Comparison of ENCODE assay signal across 8 cellular contexts in genomic region chr18:22282311-22283235, GRCh38.
DNase-seq lines count a peak whose midpoint lies in the region; ATAC-seq, FAIRE-seq and TF ChIP-seq lines count a peak whose summit lies in the region.

No MANE protein-coding gene starts in this region.

- TF ChIP-seq CTCF in colonic mucosa (IDR thresholded peaks at IDR 0.05) (no peak), osteocyte (IDR thresholded peaks at IDR 0.05) (no peak), kidney (IDR thresholded peaks at IDR 0.05; ENCODE audit: borderline replicate concordance, extremely low read depth, insufficient read depth) (no peak)

- DNase-seq in ELF-1 (ENCODE audit: low read depth, low spot score), result peak; percentile 28
- DNase-seq in NOMO-1 treated with dmso at 0.1 percent for 144 hours (lab: John Stamatoyannopoulos, UW; ENCODE audit: unreplicated experiment), result peak; percentile 54
- no peak for DNase-seq in colonic mucosa
- no peak for DNase-seq in osteocyte (ENCODE audit: extremely low spot score, unreplicated experiment)
- no peak for DNase-seq in hippocampal formation (lab: John Stamatoyannopoulos, UW)
- DNase-seq in kidney, result no peak

- no peaks in the 10 kb centered on the region for H3K27me3 ChIP-seq in colonic mucosa

- peak overlapping the region; percentile 66 for H3K27ac ChIP-seq in colonic mucosa
- H3K27ac ChIP-seq in kidney (ENCODE audit: low read depth in 2 of 2, low read length in 2 of 2), result no peak overlapping the region

- FAIRE-seq in kidney (lab: Jason Lieb, UNC), result no peak

- intact Hi-C loops in colonic mucosa (cut with DNase I), result loop anchor here (10.0 kb wide), 1 partner anchor 282 kb away; no protein-coding TSS in a partner anchor
- intact Hi-C loops in kidney (cut with DNase I), result no loop called here

- H3K4me1 ChIP-seq in colonic mucosa (peaks cover 8% of the 10 kb centered on the region), kidney (ENCODE audit: control insufficient read depth in 1 of 2, insufficient read depth in 1 of 2, low read depth in 1 of 2, low read length in 2 of 2) (no peaks in the 10 kb centered on the region)

- H3K4me3 ChIP-seq in colonic mucosa, result no peak overlapping the region
- H3K4me3 ChIP-seq in kidney (ENCODE audit: low read length in 2 of 2), result no peak overlapping the region

- ATAC-seq in HG03439 (IDR thresholded peaks at IDR 0.05; ENCODE audit: unreplicated experiment), result no peak
- ATAC-seq in GM18858 (IDR thresholded peaks at IDR 0.05; ENCODE audit: unreplicated experiment), result no peak

- H3K27ac Mint-ChIP-seq in osteocyte (ENCODE audit: unreplicated experiment), result peak overlapping the region; percentile 62

- no peak overlapping the region for H3K4me3 Mint-ChIP-seq in osteocyte (ENCODE audit: unreplicated experiment)

- H3K36me3 Mint-ChIP-seq in osteocyte (ENCODE audit: unreplicated experiment), result no peaks in the 10 kb centered on the region

- H3K36me3 ChIP-seq in colonic mucosa, result no peaks in the 10 kb centered on the region
- H3K36me3 ChIP-seq in kidney (ENCODE audit: control insufficient read depth in 1 of 2, insufficient read depth in 2 of 2, low read length in 2 of 2), result no peaks in the 10 kb centered on the region

- H3K9ac ChIP-seq in colonic mucosa (ENCODE audit: low read depth in 2 of 2, low read length in 2 of 2) (peak overlapping the region in 1 of 2 donors; percentile 55), kidney (ENCODE audit: low read length in 2 of 2) (no peak overlapping the region)

- H3K4me1 Mint-ChIP-seq in osteocyte (ENCODE audit: unreplicated experiment), result peaks cover 13% of the 10 kb centered on the region

- no peaks in the 10 kb centered on the region for H3K27me3 Mint-ChIP-seq in osteocyte (ENCODE audit: unreplicated experiment)

- no peaks in the 10 kb centered on the region for H3K9me3 ChIP-seq in colonic mucosa
- H3K9me3 ChIP-seq in kidney (ENCODE audit: control insufficient read depth in 1 of 2, low read length in 2 of 2), result no peaks in the 10 kb centered on the region

- H3K9me3 Mint-ChIP-seq in osteocyte (ENCODE audit: unreplicated experiment), result no peaks in the 10 kb centered on the region

Comparison
In these comparisons a context has a peak if more than half of its experiments do, and no peak if none do; other contexts are left out.
1. DNase-seq: peak in ELF-1 (single experiment) and NOMO-1 treated with dmso at 0.1 percent for 144 hours (single experiment); none in colonic mucosa (single experiment), osteocyte (single experiment), hippocampal formation (0 of 2) and kidney (single experiment).